In the genomic region with DNA sequence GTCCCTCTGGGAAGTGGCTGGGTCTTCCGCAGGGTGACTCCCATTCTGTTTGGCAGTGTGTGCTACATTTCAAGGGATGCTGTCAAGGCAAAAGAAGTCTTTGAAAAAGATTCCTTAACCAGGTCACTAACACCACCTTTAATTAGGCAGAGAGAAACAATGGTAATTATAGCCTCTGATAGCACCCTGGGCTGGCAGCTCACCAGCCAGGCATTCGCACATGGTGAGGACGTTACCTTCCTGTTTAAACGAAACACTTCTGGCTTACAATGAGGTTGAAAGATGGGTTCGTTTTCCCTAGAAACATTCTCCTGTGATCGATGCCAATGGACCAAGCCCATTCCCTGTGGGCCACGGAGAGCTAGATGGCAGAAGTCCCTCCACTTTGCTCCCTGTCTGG, we compare ENCODE assay signal across 20 cellular contexts.
DNase-seq lines count a peak whose midpoint lies in the region; ATAC-seq and TF ChIP-seq lines count a peak whose summit lies in the region.
"Had no signal": no experiment of that assay in that cellular context is flagged by ENCODE, and none has a peak within 500 bp of the region (broad histone marks: within the 10 kb centered on the region; RNA-seq: fewer than 3 reads in every experiment).

No MANE protein-coding gene starts in this region.

- H3K4me3 ChIP-seq in heart left ventricle, result no peak overlapping the region
- H3K4me3 ChIP-seq in trophoblast cell (ENCODE audit: low read depth, low read length), result no peak overlapping the region
- H3K4me3 ChIP-seq: A549; BLaER1 treated with 17β-estradiol and CSF1 and Interleukin-3, amounts not matched to agents 10 nM and 100 nM; HAP-1 had no signal

- no peak for TF ChIP-seq POLR2A in heart left ventricle (IDR thresholded peaks at IDR 0.05)

- no peak overlapping the region for H4K91ac ChIP-seq in trophoblast cell (ENCODE audit: low read depth, low read length)

- intact Hi-C loops in heart left ventricle (cut with DNase I), result no loop called here
- intact Hi-C loops in cardiac septum (cut with DNase I), result no loop called here
- intact Hi-C loops in left ventricle myocardium superior (cut with micrococcal nuclease), result no loop called here

- no peak overlapping the region for H2BK120ac ChIP-seq in trophoblast cell (ENCODE audit: insufficient read depth, low read length, poor library complexity)

- no peak for TF ChIP-seq CTCF in heart left ventricle (IDR thresholded peaks at IDR 0.05)

- peak in 2 of 5 donors; percentile 23 to 34 for DNase-seq in heart left ventricle
- DNase-seq in cardiac septum (ENCODE audit: low spot score), result no peak
- DNase-seq in NCI-H69 (lab: John Stamatoyannopoulos, UW), result peak; percentile 55
- peak; percentile 55 for DNase-seq in left ventricle myocardium superior
- no peak for DNase-seq in DMS79 treated with DMSO at 0.1 percent for 48 hours (lab: John Stamatoyannopoulos, UW)
- DNase-seq in trophoblast cell, result no peak
- DNase-seq: 8988T; ACHN; AML-193; BE2C; CD4-positive, alpha-beta T cell; CD8-positive, alpha-beta memory T cell; DMS 273 treated with DMSO at 0.1 percent for 48 hours; DMS79; GF-D8; GOT3; HFFc6 had no signal

- no peaks in the 10 kb centered on the region for H3K79me2 ChIP-seq in trophoblast cell (ENCODE audit: control insufficient read depth, insufficient read depth, low read length, poor library complexity)

- H3K27ac ChIP-seq in heart left ventricle, result no peak overlapping the region
- H3K27ac ChIP-seq in trophoblast cell (ENCODE audit: low read depth, low read length), result no peak overlapping the region
- H3K27ac ChIP-seq: A549; BLaER1 treated with 17β-estradiol and CSF1 and Interleukin-3, amounts not matched to agents 10 nM and 100 nM had no signal

- H3K36me3 ChIP-seq in heart left ventricle (peaks cover 0 to 3% (median 0%) of the 10 kb centered on the region in 9 donors), trophoblast cell (ENCODE audit: control insufficient read depth in 1 of 2, insufficient read depth in 2 of 2, low read length in 2 of 2) (peaks cover 15% of the 10 kb centered on the region in 2 experiments)
- H3K36me3 ChIP-seq: BLaER1 treated with 17β-estradiol and CSF1 and Interleukin-3, amounts not matched to agents 10 nM and 100 nM; HAP-1 had no signal

- H3K18ac ChIP-seq in trophoblast cell (ENCODE audit: low read length), result no peak overlapping the region

- no peak overlapping the region for H3K14ac ChIP-seq in trophoblast cell (ENCODE audit: low read length)

- no peak overlapping the region for H2BK12ac ChIP-seq in trophoblast cell (ENCODE audit: low read length)

- no peak overlapping the region for H4K12ac ChIP-seq in trophoblast cell (ENCODE audit: low read depth, low read length)

- no peak overlapping the region for H3K23ac ChIP-seq in trophoblast cell (ENCODE audit: low read length)

- H3K4me1 ChIP-seq in heart left ventricle, result peaks cover 0 to 24% (median 6%) of the 10 kb centered on the region in 12 donors
- no peaks in the 10 kb centered on the region for H3K4me1 ChIP-seq in trophoblast cell (ENCODE audit: control insufficient read depth in 1 of 2, insufficient read depth in 2 of 2, low read length in 2 of 2)
- H3K4me1 ChIP-seq: A549; BLaER1 treated with 17β-estradiol and CSF1 and Interleukin-3, amounts not matched to agents 10 nM and 100 nM; HAP-1 had no signal

- no peaks in the 10 kb centered on the region for H3K79me1 ChIP-seq in trophoblast cell (ENCODE audit: low read length)

- H3K4me2 ChIP-seq in trophoblast cell (ENCODE audit: low read length), result no peak overlapping the region
- H3K4me2 ChIP-seq: A549; BLaER1 treated with 17β-estradiol and CSF1 and Interleukin-3, amounts not matched to agents 10 nM and 100 nM had no signal

- no peak overlapping the region for H2AFZ ChIP-seq in trophoblast cell (ENCODE audit: insufficient read depth, low read length, poor library complexity)

- no peak overlapping the region for H2AK5ac ChIP-seq in trophoblast cell (ENCODE audit: low read length)

- H3K9me3 ChIP-seq in heart left ventricle (no peaks in the 10 kb centered on the region), trophoblast cell (ENCODE audit: insufficient read depth, low read depth, low read length) (no peaks in the 10 kb centered on the region)
- H3K9me3 ChIP-seq: A549; BE2C; BLaER1 treated with 17β-estradiol and CSF1 and Interleukin-3, amounts not matched to agents 10 nM and 100 nM; HAP-1 had no signal

- H3K4ac ChIP-seq in trophoblast cell (ENCODE audit: low read depth, low read length), result no peak overlapping the region

- H3K9ac ChIP-seq in trophoblast cell (ENCODE audit: low read length), result no peak overlapping the region
- H3K9ac ChIP-seq: BLaER1 treated with 17β-estradiol and CSF1 and Interleukin-3, amounts not matched to agents 10 nM and 100 nM had no signal

- H2BK5ac ChIP-seq in trophoblast cell (ENCODE audit: low read depth, low read length, poor library complexity), result no peak overlapping the region

- H3K27me3 ChIP-seq in heart left ventricle (no peaks in the 10 kb centered on the region), trophoblast cell (ENCODE audit: insufficient read depth, low read length) (no peaks in the 10 kb centered on the region)
- H3K27me3 ChIP-seq: BE2C; BLaER1 treated with 17β-estradiol and CSF1 and Interleukin-3, amounts not matched to agents 10 nM and 100 nM had no signal

- no peak overlapping the region for H4K8ac ChIP-seq in trophoblast cell (ENCODE audit: low read depth, low read length)

- WGBS in heart left ventricle, 4 donors, result 48 to 64% (median 50%) methylated on average over 7 of the region's 7 CpGs
- no CpG with 5 or more reads among the region's 7 CpGs for WGBS in trophoblast cell (ENCODE audit: extremely low coverage, insufficient coverage, insufficient read length)

- ATAC-seq in heart left ventricle (peak in 3 of 4 donors; percentile 31 to 54 (median 45)), left ventricle myocardium superior (peak; percentile 53)
- ATAC-seq: A549 had no signal

Comparison
In these comparisons a context has a peak if more than half of its experiments do, and no peak if none do; other contexts are left out.
1. DNase-seq: peak in NCI-H69 (single experiment) and left ventricle myocardium superior (single experiment); none in cardiac septum (single experiment), DMS79 treated with DMSO at 0.1 percent for 48 hours (single experiment) and trophoblast cell (0 of 2).